17 cellular contexts compared by ENCODE assay signal in genomic region chr2:183383854-183384253, GRCh38.
"Had no signal": no experiment of that assay in that cellular context is flagged by ENCODE, and none has a peak within 500 bp of the region (broad histone marks: within the 10 kb centered on the region; RNA-seq: fewer than 3 reads in every experiment).

No MANE protein-coding gene starts in this region.

- DNase-seq: activated CD4-positive, alpha-beta memory T cell treated with anti-CD3 and anti-CD28 coated beads, Interleukin-2, amount 10 ng/mL, durations not matched to agents 7 days and 5 days; activated CD4-positive, alpha-beta T cell treated with anti-CD3 and anti-CD28 coated beads for 48 hours; activated CD4-positive, CD25-positive, alpha-beta regulatory T cell; activated CD8-positive, alpha-beta memory T cell treated with anti-CD3 and anti-CD28 coated beads, Interleukin-2, amount 10 ng/mL, durations not matched to agents 7 days and 5 days; effector CD4-positive, alpha-beta T cell; immature natural killer cell; kidney glomerular epithelial cell; left ventricle myocardium superior; retina; spleen; stimulated activated naive CD4-positive, alpha-beta T cell treated with Interleukin-2 at 50 U/mL for 16 hours; substantia nigra; tibial artery had no signal

- H3K27ac ChIP-seq: esophagus muscularis mucosa, spleen, tibial artery had no signal

- H3K4me3 ChIP-seq: esophagus muscularis mucosa, spleen, tibial artery had no signal

- FAIRE-seq: bronchial epithelial cell, endothelial cell of umbilical vein, urothelium cell line had no signal

- H3K27me3 ChIP-seq: esophagus muscularis mucosa, spleen, tibial artery had no signal

- H3K4me1 ChIP-seq: esophagus muscularis mucosa, spleen, tibial artery had no signal

- ATAC-seq: activated CD8-positive, alpha-beta memory T cell treated with anti-CD3 and anti-CD28 coated beads, Interleukin-2, amount 10 ng/mL, durations not matched to agents 7 days and 5 days; left ventricle myocardium superior had no signal

- H3K36me3 ChIP-seq: esophagus muscularis mucosa, spleen, tibial artery had no signal
